In genomic region chr12:93583993-93584392, GRCh38 we compare ENCODE assay signal across 31 cellular contexts.
"Had no signal": no experiment of that assay in that cellular context is flagged by ENCODE, and none has a peak within 500 bp of the region (broad histone marks: within the 10 kb centered on the region; RNA-seq: fewer than 3 reads in every experiment).

No MANE protein-coding gene starts in this region.

- H3K4me3 ChIP-seq: breast epithelium, left lung, lower lobe of right lung, stomach, thyroid gland, upper lobe of left lung had no signal

- H3K4me1 Mint-ChIP-seq: activated naive CD8-positive, alpha-beta T cell treated with anti-CD3 and anti-CD28 coated beads, Interleukin-2, amount 50 U/mL, for 24 hours; stimulated activated naive B cell treated with anti-CD40 and anti-IgM and Interleukin-4, amounts not matched to agents 10 μg/mL and 1 μg/mL and 100 μg/mL, for 72 hours had no signal

- DNase-seq: activated CD4-positive, alpha-beta T cell treated with anti-CD3 and anti-CD28 coated beads, Interleukin-2, amount 10 ng/mL, durations not matched to agents 24 days and 14 days; activated CD8-positive, alpha-beta T cell treated with anti-CD3 and anti-CD28 coated beads for 36 hours; activated naive CD8-positive, alpha-beta T cell treated with anti-CD3 and anti-CD28 coated beads, Interleukin-2, amount 50 U/mL, for 24 hours; activated T-cell treated with anti-CD3 and anti-CD28 coated beads, Interleukin-2, amount 50 U/mL, for 4 hours; amygdala; central memory CD4-positive, alpha-beta T cell; dermis blood vessel endothelial cell; effector CD4-positive, alpha-beta T cell; left lung; lower lobe of right lung; mesenchymal stem cell; natural killer cell; posterior cingulate gyrus; right cardiac atrium; stimulated activated CD4-positive, alpha-beta T cell treated with anti-CD3 and anti-CD28 coated beads, Interleukin-15, amount 100 ng/mL, for 24 hours; stimulated activated CD4-positive, alpha-beta T cell treated with anti-CD3 and anti-CD28 coated beads, Interleukin-2, amount 100 ng/mL, for 24 hours; stimulated activated naive B cell treated with anti-CD40 and anti-IgM and Interleukin-4, amounts not matched to agents 10 μg/mL and 1 μg/mL and 100 μg/mL, for 72 hours; stomach; T-helper 9 cell; thyroid gland; upper lobe of left lung had no signal

- FAIRE-seq: endometrium, frontal cortex, islet of Langerhans, TTC549 had no signal

- H3K27me3 Mint-ChIP-seq: activated naive CD4-positive, alpha-beta T cell treated with anti-CD3 and anti-CD28 coated beads, Interleukin-2, amount 50 U/mL, for 24 hours had no signal

- H3K36me3 ChIP-seq: breast epithelium, left lung, lower lobe of right lung, thyroid gland, upper lobe of left lung had no signal

- H3K9me3 ChIP-seq: breast epithelium, left lung, lower lobe of right lung, stomach, thyroid gland, upper lobe of left lung had no signal

- H3K9me3 Mint-ChIP-seq: activated CD8-positive, alpha-beta T cell treated with anti-CD3 and anti-CD28 coated beads for 36 hours; activated naive CD4-positive, alpha-beta T cell treated with anti-CD3 and anti-CD28 coated beads, Interleukin-2, amount 50 U/mL, for 24 hours; activated naive CD8-positive, alpha-beta T cell treated with anti-CD3 and anti-CD28 coated beads, Interleukin-2, amount 50 U/mL, for 24 hours; activated T-cell treated with anti-CD3 and anti-CD28 coated beads, Interleukin-2, amount 50 U/mL, for 4 hours; activated T-helper 2 cell treated with anti-CD3 and anti-CD28 coated beads, Interferon-gamma antibody, Interleukin-2, Interleukin-4, amounts not matched to agents 10 μg/mL and 5 μg/mL and 100 μg/mL, durations not matched to agents 14 hours and 24 hours and 36 hours; natural killer cell; T-helper 1 cell treated with Interleukin-12 subunit alpha and Interleukin-12 subunit beta and Interleukin-4 antibody, amounts not matched to agents 30 μg/mL and 1 μg/mL, for 36 hours had no signal

- H3K4me3 Mint-ChIP-seq: activated CD4-positive, alpha-beta T cell treated with anti-CD3 and anti-CD28 coated beads, Interleukin-2, amount 10 ng/mL, durations not matched to agents 24 days and 14 days; activated CD8-positive, alpha-beta T cell treated with anti-CD3 and anti-CD28 coated beads for 36 hours; activated naive CD4-positive, alpha-beta T cell treated with anti-CD3 and anti-CD28 coated beads, Interleukin-2, amount 50 U/mL, for 24 hours; activated naive CD8-positive, alpha-beta T cell treated with anti-CD3 and anti-CD28 coated beads, Interleukin-2, amount 50 U/mL, for 24 hours; activated T-cell treated with anti-CD3 and anti-CD28 coated beads, Interleukin-2, amount 50 U/mL, for 4 hours; natural killer cell; stimulated activated naive B cell treated with anti-CD40 and anti-IgM and Interleukin-4, amounts not matched to agents 10 μg/mL and 1 μg/mL and 100 μg/mL, for 72 hours; T-helper 1 cell treated with Interleukin-12 subunit alpha and Interleukin-12 subunit beta and Interleukin-4 antibody, amounts not matched to agents 30 μg/mL and 1 μg/mL, for 36 hours had no signal

- H3K27ac ChIP-seq: breast epithelium, epithelial cell of prostate, left lung, lower lobe of right lung, stomach, thyroid gland, upper lobe of left lung, VCaP had no signal

- H3K27ac Mint-ChIP-seq: activated CD4-positive, alpha-beta T cell treated with anti-CD3 and anti-CD28 coated beads, Interleukin-2, amount 10 ng/mL, durations not matched to agents 24 days and 14 days; activated CD8-positive, alpha-beta T cell treated with anti-CD3 and anti-CD28 coated beads for 36 hours; activated naive CD4-positive, alpha-beta T cell treated with anti-CD3 and anti-CD28 coated beads, Interleukin-2, amount 50 U/mL, for 24 hours; activated naive CD8-positive, alpha-beta T cell treated with anti-CD3 and anti-CD28 coated beads, Interleukin-2, amount 50 U/mL, for 24 hours; activated T-helper 2 cell treated with anti-CD3 and anti-CD28 coated beads, Interferon-gamma antibody, Interleukin-2, Interleukin-4, amounts not matched to agents 10 μg/mL and 5 μg/mL and 100 μg/mL, durations not matched to agents 14 hours and 24 hours and 36 hours; natural killer cell; stimulated activated naive B cell treated with anti-CD40 and anti-IgM and Interleukin-4, amounts not matched to agents 10 μg/mL and 1 μg/mL and 100 μg/mL, for 72 hours; T-helper 1 cell treated with Interleukin-12 subunit alpha and Interleukin-12 subunit beta and Interleukin-4 antibody, amounts not matched to agents 30 μg/mL and 1 μg/mL, for 36 hours had no signal

- H3K27me3 ChIP-seq: breast epithelium, left lung, stomach, thyroid gland, upper lobe of left lung had no signal

- H3K4me1 ChIP-seq: breast epithelium, left lung, lower lobe of right lung had no signal
